ENCODE assay signal across 23 cellular contexts in genomic region chr2:7515327-7515726, GRCh38.
DNase-seq lines count a peak whose midpoint lies in the region; ATAC-seq and TF ChIP-seq lines count a peak whose summit lies in the region.
"Had no signal": no experiment of that assay in that cellular context is flagged by ENCODE, and none has a peak within 500 bp of the region (broad histone marks: within the 10 kb centered on the region; RNA-seq: fewer than 3 reads in every experiment).

No MANE protein-coding gene starts in this region.

- H2BK12ac ChIP-seq in mesenchymal stem cell (ENCODE audit: low read length in 2 of 2): no peak overlapping the region

- no peak overlapping the region for H4K91ac ChIP-seq in mesenchymal stem cell (ENCODE audit: low read length)

- no peak for TF ChIP-seq CTCF in mucosa of descending colon (IDR thresholded peaks at IDR 0.05)

- no peaks in the 10 kb centered on the region for H3K27me3 Mint-ChIP-seq in activated naive CD4-positive, alpha-beta T cell treated with anti-CD3 and anti-CD28 coated beads, Interleukin-2, amount 50 U/mL, for 24 hours
- H3K27me3 Mint-ChIP-seq in activated T-helper 2 cell treated with anti-CD3 and anti-CD28 coated beads, Interferon-gamma antibody, Interleukin-2, Interleukin-4, amounts not matched to agents 10 μg/mL and 5 μg/mL and 100 μg/mL, durations not matched to agents 14 hours and 24 hours and 36 hours (ENCODE audit: low read depth): no peaks in the 10 kb centered on the region
- H3K27me3 Mint-ChIP-seq: activated B cell treated with CpG ODN at 0.5 μM for 24 hours; dendritic cell treated with granulocyte-macrophage colony-stimulating factor and Interleukin-4, amounts not matched to agents 40 ng/mL and 50 ng/mL, for 4 days had no signal

- no peak overlapping the region for H2BK15ac ChIP-seq in mesenchymal stem cell (ENCODE audit: low read depth, poor library complexity, severe bottlenecking)

- H3K23ac ChIP-seq in mesenchymal stem cell (ENCODE audit: low read length in 2 of 2): no peak overlapping the region

- H3K27ac Mint-ChIP-seq in activated naive CD4-positive, alpha-beta T cell treated with anti-CD3 and anti-CD28 coated beads, Interleukin-2, amount 50 U/mL, for 24 hours: peak overlapping the region; percentile 86
- H3K27ac Mint-ChIP-seq in activated T-helper 2 cell treated with anti-CD3 and anti-CD28 coated beads, Interferon-gamma antibody, Interleukin-2, Interleukin-4, amounts not matched to agents 10 μg/mL and 5 μg/mL and 100 μg/mL, durations not matched to agents 14 hours and 24 hours and 36 hours: peak overlapping the region; percentile 86
- H3K27ac Mint-ChIP-seq: activated B cell treated with CpG ODN at 0.5 μM for 24 hours; CD14-positive monocyte; dendritic cell treated with granulocyte-macrophage colony-stimulating factor and Interleukin-4, amounts not matched to agents 40 ng/mL and 50 ng/mL, for 4 days had no signal

- H2BK120ac ChIP-seq in mesenchymal stem cell (ENCODE audit: low read depth, low read length): no peak overlapping the region

- no peak overlapping the region for H3K9ac ChIP-seq in mesenchymal stem cell (ENCODE audit: low read length)
- H3K9ac ChIP-seq: SK-N-SH had no signal

- no peak overlapping the region for H2AFZ ChIP-seq in mesenchymal stem cell (ENCODE audit: low read depth, low read length)

- no peak overlapping the region for H3K4me2 ChIP-seq in mesenchymal stem cell (ENCODE audit: low read length, poor library complexity, severe bottlenecking)
- H3K4me2 ChIP-seq: SK-N-SH had no signal

- H3K14ac ChIP-seq in mesenchymal stem cell (ENCODE audit: low read length in 2 of 2): no peak overlapping the region

- H3K9me3 Mint-ChIP-seq in activated naive CD4-positive, alpha-beta T cell treated with anti-CD3 and anti-CD28 coated beads, Interleukin-2, amount 50 U/mL, for 24 hours: no peaks in the 10 kb centered on the region
- H3K9me3 Mint-ChIP-seq in activated T-helper 2 cell treated with anti-CD3 and anti-CD28 coated beads, Interferon-gamma antibody, Interleukin-2, Interleukin-4, amounts not matched to agents 10 μg/mL and 5 μg/mL and 100 μg/mL, durations not matched to agents 14 hours and 24 hours and 36 hours: peaks cover 28% of the 10 kb centered on the region
- H3K9me3 Mint-ChIP-seq: activated B cell treated with CpG ODN at 0.5 μM for 24 hours; dendritic cell treated with granulocyte-macrophage colony-stimulating factor and Interleukin-4, amounts not matched to agents 40 ng/mL and 50 ng/mL, for 4 days had no signal

- H3K79me1 ChIP-seq in mesenchymal stem cell (replicated peaks; ENCODE audit: low read length, poor library complexity, severe bottlenecking): no peaks in the 10 kb centered on the region

- ATAC-seq in HG02852 (IDR thresholded peaks at IDR 0.05; ENCODE audit: unreplicated experiment) (peak; percentile 54), mucosa of descending colon (no peak), left cardiac atrium (no peak)
- ATAC-seq: HCT116 had no signal

- no peak overlapping the region for H3K4ac ChIP-seq in mesenchymal stem cell (ENCODE audit: low read depth in 1 of 2, low read length in 2 of 2)

- H3K36me3 ChIP-seq in mucosa of descending colon (ENCODE audit: low read depth) (no peaks in the 10 kb centered on the region), mesenchymal stem cell (ENCODE audit: control insufficient read depth in 1 of 2, insufficient read depth in 2 of 2, low read depth in 1 of 2, low read length in 2 of 2) (no peaks in the 10 kb centered on the region)
- H3K36me3 ChIP-seq: cardiac muscle cell had no signal

- H3K4me1 ChIP-seq in mucosa of descending colon (ENCODE audit: low read depth) (no peaks in the 10 kb centered on the region), mesenchymal stem cell (ENCODE audit: control insufficient read depth, insufficient read depth, low read depth, low read length) (no peaks in the 10 kb centered on the region)

- DNase-seq in activated naive CD4-positive, alpha-beta T cell treated with Interleukin-2 at 50 U/mL for 16 hours: no peak
- no peak for DNase-seq in activated T-helper 2 cell treated with anti-CD3 and anti-CD28 coated beads, Interferon-gamma antibody, Interleukin-2, Interleukin-4, amounts not matched to agents 10 μg/mL and 5 μg/mL and 100 μg/mL, durations not matched to agents 14 hours and 24 hours and 36 hours (ENCODE audit: low spot score)
- DNase-seq in mucosa of descending colon (no peak), left cardiac atrium (no peak), mesenchymal stem cell (no peak)
- DNase-seq: activated B cell treated with CpG ODN at 0.5 μM for 24 hours; activated effector memory CD4-positive, alpha-beta T cell treated with Interleukin-2 at 50 U/mL for 16 hours; anterior cingulate cortex; DMS 273 treated with DMSO at 0.1 percent for 48 hours; KBM-7; mammary epithelial cell; NCI-H1436 treated with DMSO at 0.1 percent for 48 hours; NCI-H524; RPMI8226; SK-N-SH; stimulated activated CD4-positive, alpha-beta T cell treated with anti-CD3 and anti-CD28 coated beads, Interleukin-4, amount 100 ng/mL, for 4 hours; T1000 had no signal

- no peak overlapping the region for H3K27ac ChIP-seq in mesenchymal stem cell (ENCODE audit: low read length, poor library complexity, severe bottlenecking)
- H3K27ac ChIP-seq: cardiac muscle cell had no signal

- no peak overlapping the region for H2BK5ac ChIP-seq in mesenchymal stem cell (ENCODE audit: low read depth, low read length, poor library complexity, severe bottlenecking)

- no peak overlapping the region for H3K18ac ChIP-seq in mesenchymal stem cell (ENCODE audit: low read depth in 1 of 2, low read length in 2 of 2)

- no peak overlapping the region for H3K4me3 Mint-ChIP-seq in activated naive CD4-positive, alpha-beta T cell treated with anti-CD3 and anti-CD28 coated beads, Interleukin-2, amount 50 U/mL, for 24 hours
- H3K4me3 Mint-ChIP-seq in activated T-helper 2 cell treated with anti-CD3 and anti-CD28 coated beads, Interferon-gamma antibody, Interleukin-2, Interleukin-4, amounts not matched to agents 10 μg/mL and 5 μg/mL and 100 μg/mL, durations not matched to agents 14 hours and 24 hours and 36 hours (ENCODE audit: low read depth): peak overlapping the region; percentile 3
- H3K4me3 Mint-ChIP-seq: activated B cell treated with CpG ODN at 0.5 μM for 24 hours; CD14-positive monocyte; dendritic cell treated with granulocyte-macrophage colony-stimulating factor and Interleukin-4, amounts not matched to agents 40 ng/mL and 50 ng/mL, for 4 days had no signal

- H3K9me3 ChIP-seq in mucosa of descending colon (no peaks in the 10 kb centered on the region), mesenchymal stem cell (ENCODE audit: control insufficient read depth, low read length) (no peaks in the 10 kb centered on the region)
- H3K9me3 ChIP-seq: SK-N-SH had no signal

- H3K27me3 ChIP-seq in mesenchymal stem cell (ENCODE audit: control insufficient read depth in 1 of 2, insufficient read depth in 1 of 2, low read length in 2 of 2): no peaks in the 10 kb centered on the region
- H3K27me3 ChIP-seq: cardiac muscle cell had no signal

- intact Hi-C loops in activated T-helper 2 cell treated with anti-CD3 and anti-CD28 coated beads, Interferon-gamma antibody, Interleukin-2, Interleukin-4, amounts not matched to agents 10 μg/mL and 5 μg/mL and 100 μg/mL, durations not matched to agents 14 hours and 24 hours and 36 hours (cut with micrococcal nuclease): loop anchor here (2.0 kb wide), 1 partner anchor 47 kb away; no protein-coding TSS in a partner anchor
- intact Hi-C loops in mucosa of descending colon (cut with DNase I, micrococcal nuclease): no loop called here
- intact Hi-C loops in left cardiac atrium (cut with DNase I): no loop called here

- H3K4me3 ChIP-seq in mucosa of descending colon: no peak overlapping the region
- H3K4me3 ChIP-seq in mesenchymal stem cell (ENCODE audit: insufficient read depth in 1 of 2, low read depth in 1 of 2, low read length in 2 of 2): no peak overlapping the region
- H3K4me3 ChIP-seq: cardiac muscle cell had no signal

- H3K36me3 Mint-ChIP-seq in activated naive CD4-positive, alpha-beta T cell treated with anti-CD3 and anti-CD28 coated beads, Interleukin-2, amount 50 U/mL, for 24 hours: peaks cover 2% of the 10 kb centered on the region
- H3K36me3 Mint-ChIP-seq in activated T-helper 2 cell treated with anti-CD3 and anti-CD28 coated beads, Interferon-gamma antibody, Interleukin-2, Interleukin-4, amounts not matched to agents 10 μg/mL and 5 μg/mL and 100 μg/mL, durations not matched to agents 14 hours and 24 hours and 36 hours (ENCODE audit: low read depth): peaks cover 42% of the 10 kb centered on the region
- H3K36me3 Mint-ChIP-seq: CD14-positive monocyte had no signal

- H3K4me1 Mint-ChIP-seq in activated naive CD4-positive, alpha-beta T cell treated with anti-CD3 and anti-CD28 coated beads, Interleukin-2, amount 50 U/mL, for 24 hours: peaks cover 42% of the 10 kb centered on the region
- peaks cover 45% of the 10 kb centered on the region for H3K4me1 Mint-ChIP-seq in activated T-helper 2 cell treated with anti-CD3 and anti-CD28 coated beads, Interferon-gamma antibody, Interleukin-2, Interleukin-4, amounts not matched to agents 10 μg/mL and 5 μg/mL and 100 μg/mL, durations not matched to agents 14 hours and 24 hours and 36 hours (ENCODE audit: low read depth)

- H2AK5ac ChIP-seq in mesenchymal stem cell (ENCODE audit: low read length, severe bottlenecking): no peak overlapping the region

- H4K8ac ChIP-seq in mesenchymal stem cell (ENCODE audit: low read length): no peak overlapping the region
